Comparison of ENCODE assay signal across 14 cellular contexts in the genomic region with DNA sequence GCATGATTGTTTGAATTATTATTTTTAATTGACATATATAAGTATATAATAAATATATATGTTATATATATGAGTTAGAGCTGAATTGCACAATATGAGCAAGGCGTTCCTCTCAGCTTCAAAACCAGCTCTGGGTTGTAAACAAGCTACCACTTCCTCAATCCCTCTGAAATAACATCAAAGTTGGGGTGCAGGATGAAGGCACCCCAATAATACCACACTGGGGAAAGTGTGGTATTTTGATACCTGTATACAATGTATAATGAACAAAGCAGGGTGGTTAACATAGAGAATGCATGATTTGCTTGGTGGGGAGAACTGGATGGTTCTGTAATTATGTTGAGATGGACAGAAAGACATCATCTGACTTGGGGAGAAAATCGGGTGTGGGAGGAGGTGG. TPM values are rescaled to one million over a fixed set of nuclear protein-coding genes. Genes with fewer than 3 reads are reported as not detected.
DNase-seq lines count a peak whose midpoint lies in the region; ATAC-seq lines count a peak whose summit lies in the region.
"Had no signal": no experiment of that assay in that cellular context is flagged by ENCODE, and none has a peak within 500 bp of the region (broad histone marks: within the 10 kb centered on the region; RNA-seq: fewer than 3 reads in every experiment).

No MANE protein-coding gene starts in this region.

- H3K36me3 Mint-ChIP-seq in IgD-negative memory B cell = peaks cover 1% of the 10 kb centered on the region
- H3K36me3 Mint-ChIP-seq in activated naive CD8-positive, alpha-beta T cell = peaks cover 13% of the 10 kb centered on the region

- no peaks in the 10 kb centered on the region for H4K20me1 ChIP-seq in BLaER1 treated with 17β-estradiol and CSF1 and Interleukin-3, amounts not matched to agents 10 nM and 100 nM
- H4K20me1 ChIP-seq: BLaER1 had no signal

- peaks cover 38 to 81% (median 66%) of the 10 kb centered on the region in 10 experiments for H3K4me1 ChIP-seq in BLaER1 treated with 17β-estradiol and CSF1 and Interleukin-3, amounts not matched to agents 10 nM and 100 nM
- H3K4me1 ChIP-seq in mucosa of rectum (ENCODE audit: control insufficient read depth in 2 of 2, insufficient read depth in 2 of 2, low read length in 2 of 2) = peaks cover 23 to 28% of the 10 kb centered on the region in 2 donors

- no peak for ATAC-seq in HG03565 (IDR thresholded peaks at IDR 0.05; ENCODE audit: unreplicated experiment)
- ATAC-seq: body of pancreas had no signal

- no peak for DNase-seq in SW 1271 (lab: John Stamatoyannopoulos, UW)
- DNase-seq in H7 = no peak
- DNase-seq in NCI-H1105 treated with DMSO at 0.1 percent for 48 hours (lab: John Stamatoyannopoulos, UW) = no peak
- DNase-seq: activated CD4-positive, alpha-beta T cell treated with anti-CD3 and anti-CD28 coated beads, Interleukin-2, amount 50 U/mL, for 1 hour; body of pancreas; H9; KBM-7; Right ventricle myocardium superior had no signal

- H3K27me3 ChIP-seq in BLaER1 treated with 17β-estradiol and CSF1 and Interleukin-3, amounts not matched to agents 10 nM and 100 nM = peaks cover 37 to 49% (median 42%) of the 10 kb centered on the region in 11 experiments
- H3K27me3 ChIP-seq in mucosa of rectum (ENCODE audit: control insufficient read depth in 2 of 2, insufficient read depth in 2 of 2, low read length in 2 of 2) = no peaks in the 10 kb centered on the region
- peaks cover 5% of the 10 kb centered on the region for H3K27me3 ChIP-seq in H7 (ENCODE audit: control insufficient read depth, insufficient read depth, low read length)
- H3K27me3 ChIP-seq: body of pancreas had no signal

- H3K4me3 Mint-ChIP-seq in IgD-negative memory B cell = peak overlapping the region; percentile 1 to 94 (median 78)
- H3K4me3 Mint-ChIP-seq in activated naive CD8-positive, alpha-beta T cell = peak overlapping the region; percentile 77

- peaks cover 22% of the 10 kb centered on the region for H3K27me3 Mint-ChIP-seq in IgD-negative memory B cell
- H3K27me3 Mint-ChIP-seq in activated naive CD8-positive, alpha-beta T cell = no peaks in the 10 kb centered on the region

- H3K9me3 ChIP-seq in BLaER1 treated with 17β-estradiol and CSF1 and Interleukin-3, amounts not matched to agents 10 nM and 100 nM (replicated peaks in 1 of 11) = peaks cover 0 to 8% (median 0%) of the 10 kb centered on the region in 11 experiments; a peak in 4 of 22 replicates
- no peaks in the 10 kb centered on the region for H3K9me3 ChIP-seq in mucosa of rectum (ENCODE audit: control insufficient read depth in 2 of 2, low read length in 2 of 2)
- H3K9me3 ChIP-seq: BLaER1, body of pancreas had no signal

- peak overlapping the region in 2 of 3 donors; percentile 23 to 89 for H3K27ac Mint-ChIP-seq in IgD-negative memory B cell
- H3K27ac Mint-ChIP-seq in activated naive CD8-positive, alpha-beta T cell = peak overlapping the region; percentile 81
- H3K27ac Mint-ChIP-seq: H9 had no signal

- H3K4me3 ChIP-seq in BLaER1 treated with 17β-estradiol and CSF1 and Interleukin-3, amounts not matched to agents 10 nM and 100 nM = no peak overlapping the region
- H3K4me3 ChIP-seq in mucosa of rectum (ENCODE audit: low read length in 2 of 2) (peak overlapping the region; percentile 76 to 89), H7 (ENCODE audit: insufficient read depth, low read depth, low read length) (no peak overlapping the region)
- H3K4me3 ChIP-seq: BLaER1, body of pancreas had no signal

- H3K27ac ChIP-seq in BLaER1 treated with 17β-estradiol and CSF1 and Interleukin-3, amounts not matched to agents 10 nM and 100 nM = no peak overlapping the region
- H3K27ac ChIP-seq in mucosa of rectum (ENCODE audit: low read depth in 2 of 2, low read length in 2 of 2) = peak overlapping the region; percentile 86 to 93
- H3K27ac ChIP-seq: BLaER1 had no signal

- no peaks in the 10 kb centered on the region for H3K9me3 Mint-ChIP-seq in IgD-negative memory B cell
- no peaks in the 10 kb centered on the region for H3K9me3 Mint-ChIP-seq in activated naive CD8-positive, alpha-beta T cell (ENCODE audit: low read depth)
- H3K9me3 Mint-ChIP-seq: H9 had no signal

- no peaks in the 10 kb centered on the region for H3K36me3 ChIP-seq in BLaER1 treated with 17β-estradiol and CSF1 and Interleukin-3, amounts not matched to agents 10 nM and 100 nM
- H3K36me3 ChIP-seq in mucosa of rectum (ENCODE audit: control insufficient read depth in 2 of 2, insufficient read depth in 2 of 2, low read length in 2 of 2) (peaks cover 0 to 2% of the 10 kb centered on the region in 2 donors), H7 (replicated peaks; ENCODE audit: control insufficient read depth, insufficient read depth, low read length) (no peaks in the 10 kb centered on the region)
- H3K36me3 ChIP-seq: BLaER1 had no signal

- peak overlapping the region in 6 of 11 experiments; percentile 11 to 100 (median 98); a peak in 10 of 22 replicates for H3K4me2 ChIP-seq in BLaER1 treated with 17β-estradiol and CSF1 and Interleukin-3, amounts not matched to agents 10 nM and 100 nM
- H3K4me2 ChIP-seq: BLaER1 had no signal

- no peak overlapping the region for H3K9ac ChIP-seq in BLaER1 treated with 17β-estradiol and CSF1 and Interleukin-3, amounts not matched to agents 10 nM and 100 nM
- H3K9ac ChIP-seq in mucosa of rectum (ENCODE audit: low read depth in 1 of 2, low read length in 2 of 2) = peak overlapping the region; percentile 64 to 74
- H3K9ac ChIP-seq: BLaER1 had no signal

- peaks cover 26 to 66% (median 52%) of the 10 kb centered on the region in 3 donors for H3K4me1 Mint-ChIP-seq in IgD-negative memory B cell
- peaks cover 87% of the 10 kb centered on the region for H3K4me1 Mint-ChIP-seq in activated naive CD8-positive, alpha-beta T cell (ENCODE audit: low read depth)

RNA-seq across cellular contexts. Expression of gene SORL1, which starts 1.7 kb away (rescaled TPM):
- polyA plus RNA-seq in IgD-negative memory B cell = 25.8 TPM
- total RNA-seq in H7 (2014; rRNA removed; shearing (Covaris generic)) = 13.3 and 20.3 TPM in 2 replicates

Comparison
In these comparisons a context has a peak if more than half of its experiments do, and no peak if none do; other contexts are left out.
1. H3K27ac ChIP-seq: peak in mucosa of rectum (2 of 2); none in BLaER1 treated with 17β-estradiol and CSF1 and Interleukin-3, amounts not matched to agents 10 nM and 100 nM (0 of 11).
2. H3K4me3 ChIP-seq: peak in mucosa of rectum (2 of 2); none in BLaER1 treated with 17β-estradiol and CSF1 and Interleukin-3, amounts not matched to agents 10 nM and 100 nM (0 of 10) and H7 (single experiment).
3. H3K9ac ChIP-seq: peak in mucosa of rectum (2 of 2); none in BLaER1 treated with 17β-estradiol and CSF1 and Interleukin-3, amounts not matched to agents 10 nM and 100 nM (0 of 11).